Comparison of ENCODE assay signal across 11 cellular contexts in the genomic region with DNA sequence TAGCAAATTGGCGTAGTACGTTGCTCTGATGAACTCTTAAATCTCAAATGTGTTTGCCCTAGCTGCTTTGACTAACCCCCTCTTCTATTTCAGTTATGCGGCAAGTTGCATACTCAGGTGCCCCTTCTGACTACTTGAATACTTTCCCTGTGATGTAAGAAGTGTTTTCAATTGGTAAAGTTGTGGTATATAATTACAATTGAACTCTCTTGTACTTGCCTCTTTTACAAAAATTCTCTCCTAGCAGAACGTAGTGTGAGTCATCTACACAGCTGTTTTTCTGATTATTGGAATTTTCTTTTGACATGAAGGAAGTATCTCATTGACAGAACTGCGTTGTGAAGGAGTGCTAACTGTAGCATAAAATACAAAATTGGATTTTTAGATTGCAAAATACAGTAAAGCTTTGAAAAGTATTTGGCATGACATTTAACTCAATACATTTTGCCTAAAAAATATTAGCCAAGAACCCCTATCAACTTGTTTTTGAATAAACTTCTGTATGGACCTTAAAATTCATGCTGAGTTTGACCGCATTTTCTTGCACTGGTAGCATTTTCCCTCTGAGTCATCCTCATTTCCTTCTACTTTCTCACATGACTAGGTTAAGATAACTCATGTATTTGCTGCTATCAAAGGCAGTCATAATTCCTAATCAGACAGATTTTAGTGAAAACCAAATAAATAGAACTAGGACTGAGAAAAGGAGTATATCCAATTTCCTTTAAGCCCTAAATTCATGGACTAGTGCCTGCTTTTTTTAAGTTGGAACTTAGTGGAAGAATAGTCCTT. TPM values are rescaled to one million over a fixed set of nuclear protein-coding genes. Genes with fewer than 3 reads are reported as not detected.
DNase-seq lines count a peak whose midpoint lies in the region; ATAC-seq and TF ChIP-seq lines count a peak whose summit lies in the region.
"Had no signal": no experiment of that assay in that cellular context is flagged by ENCODE, and none has a peak within 500 bp of the region (broad histone marks: within the 10 kb centered on the region; RNA-seq: fewer than 3 reads in every experiment).

No MANE protein-coding gene starts in this region.

- TF ChIP-seq POLR2A in adrenal gland (IDR thresholded peaks at IDR 0.05): no peak

- ATAC-seq in sciatic nerve: no peak

- H3K27ac ChIP-seq in KMS-11 (no peak overlapping the region), adrenal gland (peak overlapping the region in 4 of 5 donors; percentile 19 to 59 (median 42))
- H3K27ac ChIP-seq: neural progenitor cell had no signal

- WGBS in adrenal gland, 4 donors: 55 to 66% (median 58%) methylated on average over 6 of the region's 6 CpGs

- peak overlapping the region; percentile 54 for H3K4me2 ChIP-seq in KMS-11
- H3K4me2 ChIP-seq: neural progenitor cell had no signal

- H3K4me3 ChIP-seq in KMS-11 (IDR thresholded peaks at IDR 0.05; ENCODE audit: insufficient read depth, low read depth, low read length) (no peak overlapping the region), adrenal gland (no peak overlapping the region)
- H3K4me3 ChIP-seq: neural progenitor cell had no signal

- H2AFZ ChIP-seq in KMS-11 (ENCODE audit: low read depth): no peak overlapping the region
- H2AFZ ChIP-seq: neural progenitor cell had no signal

- 0 out of 2 replicates have a peak, but pooled peaks cover 6% of the 10 kb centered on the region for H4K20me1 ChIP-seq in KMS-11 (ENCODE audit: insufficient read depth)

- DNase-seq in CD1c-positive myeloid dendritic cell (ENCODE audit: extremely low spot score) (peak; percentile 58), adrenal gland (no peak), kidney tubule cell (ENCODE audit: low spot score) (peak; percentile 60), sciatic nerve (ENCODE audit: low spot score) (no peak), T-helper 9 cell (no peak), NCI-H69 (lab: John Stamatoyannopoulos, UW) (no peak), SHP77 treated with DMSO at 0.1 percent for 48 hours (lab: John Stamatoyannopoulos, UW) (no peak)
- DNase-seq: DND-41, NCI-H2171 treated with DMSO at 0.1 percent for 48 hours had no signal

- H3K9ac ChIP-seq in KMS-11: no peak overlapping the region
- H3K9ac ChIP-seq: neural progenitor cell had no signal

- TF ChIP-seq CTCF in KMS-11 (conservative IDR thresholded peaks at IDR 0.05; ENCODE audit: low read depth, low read length): no peak
- TF ChIP-seq CTCF in adrenal gland (IDR thresholded peaks at IDR 0.05): no peak

- H3K9me3 ChIP-seq in adrenal gland (replicated peaks in 1 of 3): no peaks in the 10 kb centered on the region

- intact Hi-C loops in adrenal gland (cut with DNase I) (no loop called here), sciatic nerve (cut with DNase I) (no loop called here)

- H3K27me3 ChIP-seq in KMS-11 (ENCODE audit: insufficient read depth, low read depth) (peaks cover 26% of the 10 kb centered on the region), adrenal gland (peaks cover 8% of the 10 kb centered on the region)

- H3K79me2 ChIP-seq in KMS-11 (ENCODE audit: insufficient read depth, low read depth): no peaks in the 10 kb centered on the region

- H3K4me1 ChIP-seq in KMS-11 (ENCODE audit: low read depth, poor library complexity, severe bottlenecking) (peaks cover 46% of the 10 kb centered on the region), adrenal gland (replicated peaks in 1 of 2) (peaks cover 1 to 9% of the 10 kb centered on the region in 2 donors)

- H3K36me3 ChIP-seq in KMS-11 (ENCODE audit: insufficient read depth): no peaks in the 10 kb centered on the region
- H3K36me3 ChIP-seq in adrenal gland (replicated peaks in 1 of 2): no peaks in the 10 kb centered on the region
- H3K36me3 ChIP-seq: neural progenitor cell had no signal

RNA-seq across cellular contexts. Expression of a gene that starts 6.3 kb away (rescaled TPM):
- total RNA-seq in adrenal gland (10 to 100 TPM; 22.0 to 64.1 (median 35.2) TPM), sciatic nerve (1.4 TPM)
- 10 to 100 TPM; 13.4 to 20.2 (median 16.5) TPM for polyA plus RNA-seq in adrenal gland

Comparison
In these comparisons a context has a peak if more than half of its experiments do, and no peak if none do; other contexts are left out.
1. DNase-seq: peak in CD1c-positive myeloid dendritic cell (single experiment) and kidney tubule cell (single experiment); none in adrenal gland (0 of 7), sciatic nerve (single experiment), T-helper 9 cell (single experiment), NCI-H69 (single experiment) and SHP77 treated with DMSO at 0.1 percent for 48 hours (single experiment).